ENCODE assay signal across 1 cellular context in genomic region chr3:188153949-188154757, GRCh38.
TF ChIP-seq lines count a peak whose summit lies in the region.

LPP (plus strand) TSS chr3:188154157; CDS start chr3:188406121, 251,964 bp downstream.

TF ChIP-seq in HepG2, 621 proteins besides CTCF, POLR2A, EP300 and RAD21 (continued from another document):
- TF ChIP-seq E2F2 (CRISPR knock-in tag; IDR thresholded peaks at IDR 0.05; ENCODE audit: borderline replicate concordance), result no peak
- TF ChIP-seq HMG20B (CRISPR knock-in tag; conservative IDR thresholded peaks at IDR 0.05), result no peak
- 0 out of 2 replicates have a peak, but pooled peaks have one; percentile 17 for TF ChIP-seq FOXO1 (CRISPR knock-in tag; IDR thresholded peaks at IDR 0.05)
- no peak for TF ChIP-seq ZNF17 (CRISPR knock-in tag; IDR thresholded peaks at IDR 0.05)
- TF ChIP-seq MATR3 (CRISPR knock-in tag; IDR thresholded peaks at IDR 0.05), result no peak
- no peak for TF ChIP-seq JUN (CRISPR knock-in tag; IDR thresholded peaks at IDR 0.05)
- TF ChIP-seq ZNF740 (CRISPR knock-in tag; IDR thresholded peaks at IDR 0.05), result no peak
- TF ChIP-seq MTA3 (CRISPR knock-in tag; IDR thresholded peaks at IDR 0.05), result no peak
- no peak for TF ChIP-seq ARHGAP35 (CRISPR knock-in tag; IDR thresholded peaks at IDR 0.05; ENCODE audit: borderline replicate concordance)
- no peak for TF ChIP-seq ZNF615 (CRISPR knock-in tag; IDR thresholded peaks at IDR 0.05; ENCODE audit: borderline replicate concordance)
- TF ChIP-seq CHD4 (IDR thresholded peaks at IDR 0.05; ENCODE audit: borderline replicate concordance, low read length), result 0 out of 2 replicates have a peak, but pooled peaks have one; percentile 46
- no peak; the same call in 1 of the 2 replicates for TF ChIP-seq MEIS1 (CRISPR knock-in tag; IDR thresholded peaks at IDR 0.05; ENCODE audit: borderline replicate concordance)
- TF ChIP-seq HMGXB4 (CRISPR knock-in tag; IDR thresholded peaks at IDR 0.05; ENCODE audit: borderline replicate concordance in 1 of 2, low read depth in 1 of 2), result peak; percentile 47 to 69; a peak in 3 of 4 replicates
- TF ChIP-seq ZNF556 (CRISPR knock-in tag; IDR thresholded peaks at IDR 0.05; ENCODE audit: borderline replicate concordance), result no peak
- TF ChIP-seq GMEB1 (CRISPR knock-in tag; IDR thresholded peaks at IDR 0.05; ENCODE audit: borderline replicate concordance), result no peak
- no peak for TF ChIP-seq ZNF720 (CRISPR knock-in tag; IDR thresholded peaks at IDR 0.05)
- no peak for TF ChIP-seq ZNF430 (CRISPR knock-in tag; IDR thresholded peaks at IDR 0.05)
- peak; percentile 63 for TF ChIP-seq AGO2 (optimal IDR thresholded peaks at IDR 0.05; ENCODE audit: low read depth, low read length)
- no peak for TF ChIP-seq ZNF746 (CRISPR knock-in tag; IDR thresholded peaks at IDR 0.05)
